ENCODE assay signal across 1 cellular context in the genomic region with DNA sequence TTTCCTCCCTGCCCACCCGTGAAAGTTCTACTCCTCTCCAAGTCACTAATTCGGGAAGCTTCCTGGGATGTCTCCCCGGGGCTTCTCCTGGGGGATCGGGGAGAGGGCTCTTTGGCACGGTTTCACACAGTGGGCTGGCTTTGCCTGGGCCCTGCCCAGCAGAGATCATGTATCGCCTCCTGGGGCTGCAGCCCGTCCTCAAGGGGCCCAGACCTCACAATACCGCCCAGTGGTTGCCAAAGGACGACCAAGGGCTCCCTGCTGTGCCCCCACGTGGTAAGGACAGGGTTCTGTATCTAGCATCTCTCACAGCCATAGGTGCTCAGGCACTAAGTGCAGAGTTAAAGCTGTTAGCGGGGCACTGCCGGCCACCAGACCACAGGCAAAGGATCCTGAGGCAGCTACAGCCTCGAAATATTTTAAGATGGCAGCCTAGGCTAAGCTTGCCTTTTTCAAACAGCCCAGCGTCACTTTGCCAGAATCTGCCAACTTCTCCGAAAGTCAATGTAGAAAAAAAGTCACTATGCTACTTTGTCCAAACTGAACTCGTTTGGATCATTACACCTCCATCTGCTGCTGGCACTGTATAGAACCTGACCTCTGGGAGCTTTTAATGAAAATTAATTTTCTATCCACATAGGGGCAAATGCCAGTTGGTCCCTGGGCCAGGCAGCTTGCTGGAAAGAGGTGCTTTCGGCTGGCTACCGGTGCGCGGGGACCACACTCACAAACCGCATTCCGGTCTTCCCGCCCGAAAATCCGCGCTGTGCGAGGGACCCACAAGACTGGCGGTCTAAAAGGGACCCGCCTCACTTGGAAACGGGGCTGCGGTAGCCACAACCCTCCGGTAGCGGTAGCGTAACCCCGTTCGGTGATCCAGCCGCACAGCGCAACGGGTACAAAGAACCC.
TF ChIP-seq lines count a peak whose summit lies in the region.

No MANE protein-coding gene starts in this region.

TF ChIP-seq in HepG2, 621 proteins besides CTCF, POLR2A, EP300 and RAD21 (continued from another document and continues in another):
- TF ChIP-seq ZKSCAN1 (IDR thresholded peaks at IDR 0.05; ENCODE audit: low read length) (no peak), RFX3 (CRISPR knock-in tag; IDR thresholded peaks at IDR 0.05) (no peak), JDP2 (CRISPR knock-in tag; IDR thresholded peaks at IDR 0.05; ENCODE audit: borderline replicate concordance) (no peak), ZNF883 (CRISPR knock-in tag; IDR thresholded peaks at IDR 0.05; ENCODE audit: not compliant biosample characterization) (peak; percentile 24), TOE1 (CRISPR knock-in tag; IDR thresholded peaks at IDR 0.05) (no peak), SOX5 (CRISPR knock-in tag; IDR thresholded peaks at IDR 0.05; ENCODE audit: borderline replicate concordance) (no peak), KLF15 (CRISPR knock-in tag; IDR thresholded peaks at IDR 0.05; ENCODE audit: borderline replicate concordance) (0 out of 2 replicates have a peak, but pooled peaks have one; percentile 52), EED (CRISPR knock-in tag; IDR thresholded peaks at IDR 0.05) (peak; percentile 60; the same call in 1 of the 2 replicates), STAG1 (CRISPR knock-in tag; IDR thresholded peaks at IDR 0.05) (peak; percentile 54), ZNF724P (CRISPR knock-in tag; IDR thresholded peaks at IDR 0.05; ENCODE audit: borderline replicate concordance) (0 out of 2 replicates have a peak, but pooled peaks have one; percentile 13), KLF16 (CRISPR knock-in tag; IDR thresholded peaks at IDR 0.05) (0 out of 4 replicates have a peak, but pooled peaks of 1 of the 2 experiments have one; percentile 32), MAX (IDR thresholded peaks at IDR 0.05) (0 out of 2 replicates have a peak, but pooled peaks have one; percentile 32), BORCS8-MEF2B (CRISPR knock-in tag; IDR thresholded peaks at IDR 0.05) (no peak), ZSCAN31 (CRISPR knock-in tag; IDR thresholded peaks at IDR 0.05; ENCODE audit: low read depth) (0 out of 2 replicates have a peak, but pooled peaks have one; percentile 34), ZNF691 (CRISPR knock-in tag; IDR thresholded peaks at IDR 0.05; ENCODE audit: borderline replicate concordance, low read depth) (no peak), ZNF687 (CRISPR knock-in tag; IDR thresholded peaks at IDR 0.05) (peak; percentile 47; the same call in 1 of the 2 replicates), CAMTA2 (CRISPR knock-in tag; IDR thresholded peaks at IDR 0.05; ENCODE audit: borderline replicate concordance) (no peak), YEATS4 (CRISPR knock-in tag; IDR thresholded peaks at IDR 0.05; ENCODE audit: borderline replicate concordance) (peak; percentile 10; the same call in 1 of the 2 replicates), ZNF326 (CRISPR knock-in tag; IDR thresholded peaks at IDR 0.05; ENCODE audit: borderline replicate concordance) (no peak), ZNF644 (CRISPR knock-in tag; IDR thresholded peaks at IDR 0.05; ENCODE audit: low read depth) (no peak), DR1 (CRISPR knock-in tag; IDR thresholded peaks at IDR 0.05) (no peak), SIX4 (CRISPR knock-in tag; IDR thresholded peaks at IDR 0.05) (no peak), GLI4 (CRISPR knock-in tag; IDR thresholded peaks at IDR 0.05; ENCODE audit: borderline replicate concordance) (0 out of 2 replicates have a peak, but pooled peaks have one; percentile 31), TBX2 (CRISPR knock-in tag; IDR thresholded peaks at IDR 0.05; ENCODE audit: borderline replicate concordance) (peak; percentile 26; the same call in 1 of the 2 replicates), SMAD9 (CRISPR knock-in tag; IDR thresholded peaks at IDR 0.05) (no peak), MYC (CRISPR knock-in tag; IDR thresholded peaks at IDR 0.05; ENCODE audit: borderline replicate concordance) (0 out of 2 replicates have a peak, but pooled peaks have one; percentile 10), ZNF562 (CRISPR knock-in tag; IDR thresholded peaks at IDR 0.05; ENCODE audit: borderline replicate concordance) (no peak), STAT6 (CRISPR knock-in tag; IDR thresholded peaks at IDR 0.05; ENCODE audit: borderline replicate concordance) (no peak), ZNF547 (CRISPR knock-in tag; IDR thresholded peaks at IDR 0.05) (0 out of 2 replicates have a peak, but pooled peaks have one; percentile 54), SRSF1 (optimal IDR thresholded peaks at IDR 0.05; ENCODE audit: low read depth, low read length) (peak; percentile 18), HOXA3 (CRISPR knock-in tag; IDR thresholded peaks at IDR 0.05) (no peak), NFYC (CRISPR knock-in tag; IDR thresholded peaks at IDR 0.05) (no peak)
- TF ChIP-seq, protein P1, sequence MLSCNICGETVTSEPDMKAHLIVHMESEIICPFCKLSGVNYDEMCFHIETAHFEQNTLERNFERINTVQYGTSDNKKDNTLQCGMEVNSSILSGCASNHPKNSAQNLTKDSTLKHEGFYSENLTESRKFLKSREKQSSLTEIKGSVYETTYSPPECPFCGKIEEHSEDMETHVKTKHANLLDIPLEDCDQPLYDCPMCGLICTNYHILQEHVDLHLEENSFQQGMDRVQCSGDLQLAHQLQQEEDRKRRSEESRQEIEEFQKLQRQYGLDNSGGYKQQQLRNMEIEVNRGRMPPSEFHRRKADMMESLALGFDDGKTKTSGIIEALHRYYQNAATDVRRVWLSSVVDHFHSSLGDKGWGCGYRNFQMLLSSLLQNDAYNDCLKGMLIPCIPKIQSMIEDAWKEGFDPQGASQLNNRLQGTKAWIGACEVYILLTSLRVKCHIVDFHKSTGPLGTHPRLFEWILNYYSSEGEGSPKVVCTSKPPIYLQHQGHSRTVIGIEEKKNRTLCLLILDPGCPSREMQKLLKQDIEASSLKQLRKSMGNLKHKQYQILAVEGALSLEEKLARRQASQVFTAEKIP (CRISPR knock-in tag; IDR thresholded peaks at IDR 0.05; ENCODE audit: borderline replicate concordance), result no peak
- TF ChIP-seq, protein P2, sequence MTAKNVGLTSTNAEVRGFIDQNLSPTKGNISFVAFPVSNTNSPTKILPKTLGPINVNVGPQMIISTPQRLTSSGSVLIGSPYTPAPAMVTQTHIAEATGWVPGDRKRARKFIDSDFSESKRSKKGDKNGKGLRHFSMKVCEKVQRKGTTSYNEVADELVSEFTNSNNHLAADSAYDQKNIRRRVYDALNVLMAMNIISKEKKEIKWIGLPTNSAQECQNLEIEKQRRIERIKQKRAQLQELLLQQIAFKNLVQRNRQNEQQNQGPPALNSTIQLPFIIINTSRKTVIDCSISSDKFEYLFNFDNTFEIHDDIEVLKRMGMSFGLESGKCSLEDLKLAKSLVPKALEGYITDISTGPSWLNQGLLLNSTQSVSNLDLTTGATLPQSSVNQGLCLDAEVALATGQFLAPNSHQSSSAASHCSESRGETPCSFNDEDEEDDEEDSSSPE (CRISPR knock-in tag; IDR thresholded peaks at IDR 0.05), result no peak
- TF ChIP-seq, protein P3, sequence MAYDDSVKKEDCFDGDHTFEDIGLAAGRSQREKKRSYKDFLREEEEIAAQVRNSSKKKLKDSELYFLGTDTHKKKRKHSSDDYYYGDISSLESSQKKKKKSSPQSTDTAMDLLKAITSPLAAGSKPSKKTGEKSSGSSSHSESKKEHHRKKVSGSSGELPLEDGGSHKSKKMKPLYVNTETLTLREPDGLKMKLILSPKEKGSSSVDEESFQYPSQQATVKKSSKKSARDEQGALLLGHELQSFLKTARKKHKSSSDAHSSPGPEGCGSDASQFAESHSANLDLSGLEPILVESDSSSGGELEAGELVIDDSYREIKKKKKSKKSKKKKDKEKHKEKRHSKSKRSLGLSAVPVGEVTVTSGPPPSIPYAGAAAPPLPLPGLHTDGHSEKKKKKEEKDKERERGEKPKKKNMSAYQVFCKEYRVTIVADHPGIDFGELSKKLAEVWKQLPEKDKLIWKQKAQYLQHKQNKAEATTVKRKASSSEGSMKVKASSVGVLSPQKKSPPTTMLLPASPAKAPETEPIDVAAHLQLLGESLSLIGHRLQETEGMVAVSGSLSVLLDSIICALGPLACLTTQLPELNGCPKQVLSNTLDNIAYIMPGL (CRISPR knock-in tag; IDR thresholded peaks at IDR 0.05; ENCODE audit: borderline replicate concordance in 1 of 2, low read depth in 1 of 2), result no peak
- TF ChIP-seq, protein P4, sequence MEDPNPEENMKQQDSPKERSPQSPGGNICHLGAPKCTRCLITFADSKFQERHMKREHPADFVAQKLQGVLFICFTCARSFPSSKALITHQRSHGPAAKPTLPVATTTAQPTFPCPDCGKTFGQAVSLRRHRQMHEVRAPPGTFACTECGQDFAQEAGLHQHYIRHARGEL (CRISPR knock-in tag; IDR thresholded peaks at IDR 0.05), result no peak
- TF ChIP-seq, protein P5, sequence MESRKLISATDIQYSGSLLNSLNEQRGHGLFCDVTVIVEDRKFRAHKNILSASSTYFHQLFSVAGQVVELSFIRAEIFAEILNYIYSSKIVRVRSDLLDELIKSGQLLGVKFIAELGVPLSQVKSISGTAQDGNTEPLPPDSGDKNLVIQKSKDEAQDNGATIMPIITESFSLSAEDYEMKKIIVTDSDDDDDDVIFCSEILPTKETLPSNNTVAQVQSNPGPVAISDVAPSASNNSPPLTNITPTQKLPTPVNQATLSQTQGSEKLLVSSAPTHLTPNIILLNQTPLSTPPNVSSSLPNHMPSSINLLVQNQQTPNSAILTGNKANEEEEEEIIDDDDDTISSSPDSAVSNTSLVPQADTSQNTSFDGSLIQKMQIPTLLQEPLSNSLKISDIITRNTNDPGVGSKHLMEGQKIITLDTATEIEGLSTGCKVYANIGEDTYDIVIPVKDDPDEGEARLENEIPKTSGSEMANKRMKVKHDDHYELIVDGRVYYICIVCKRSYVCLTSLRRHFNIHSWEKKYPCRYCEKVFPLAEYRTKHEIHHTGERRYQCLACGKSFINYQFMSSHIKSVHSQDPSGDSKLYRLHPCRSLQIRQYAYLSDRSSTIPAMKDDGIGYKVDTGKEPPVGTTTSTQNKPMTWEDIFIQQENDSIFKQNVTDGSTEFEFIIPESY (CRISPR knock-in tag; IDR thresholded peaks at IDR 0.05), result peak; percentile 89
